In the genomic region with DNA sequence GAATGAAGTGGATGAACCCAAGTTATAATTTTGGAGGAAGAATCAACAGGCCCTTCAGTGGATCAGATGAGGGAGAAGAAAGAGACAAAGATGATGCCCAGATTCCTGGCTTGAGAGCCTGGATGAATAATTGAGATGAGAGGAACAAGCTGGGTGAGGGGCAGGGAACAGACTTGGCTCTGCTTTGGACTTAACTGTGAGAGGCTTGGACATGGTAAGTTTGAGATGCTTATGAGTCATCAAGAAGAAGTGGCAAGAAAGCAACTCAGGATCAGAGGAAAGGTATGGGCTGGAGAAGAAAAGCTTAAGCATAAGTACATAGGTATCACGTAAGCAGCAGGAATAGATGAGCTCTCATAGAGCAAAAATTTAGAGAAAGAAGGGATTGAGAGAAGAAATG, we compare ENCODE assay signal across 28 cellular contexts. TPM values are rescaled to one million over a fixed set of nuclear protein-coding genes. Genes with fewer than 3 reads are reported as not detected.
DNase-seq lines count a peak whose midpoint lies in the region; ATAC-seq and TF ChIP-seq lines count a peak whose summit lies in the region.
"Had no signal": no experiment of that assay in that cellular context is flagged by ENCODE, and none has a peak within 500 bp of the region (broad histone marks: within the 10 kb centered on the region; RNA-seq: fewer than 3 reads in every experiment).

No MANE protein-coding gene starts in this region.

- H3K36me3 ChIP-seq in ovary: no peaks in the 10 kb centered on the region
- H3K36me3 ChIP-seq: ascending aorta had no signal

- no peaks in the 10 kb centered on the region for H3K9me3 ChIP-seq in ovary
- H3K9me3 ChIP-seq: ascending aorta, spleen, testis had no signal

- H3K27ac ChIP-seq in ovary: no peak overlapping the region
- H3K27ac ChIP-seq: ascending aorta, spleen, testis had no signal

- WGBS in ovary, 3 donors: 97 to 100% (median 98%) methylated on average over 1 of the region's 1 CpG

- no peak for TF ChIP-seq POLR2A in ovary (IDR thresholded peaks at IDR 0.05)

- peak; percentile 24 for DNase-seq in GM04503 (ENCODE audit: low read depth)
- DNase-seq in RPMI7951 (ENCODE audit: low read depth): peak; percentile 3
- peak; percentile 6 for DNase-seq in fibroblast of gingiva (ENCODE audit: low read depth)
- peak; percentile 9 for DNase-seq in stromal cell of bone marrow (ENCODE audit: low read depth)
- no peak for DNase-seq in DMS153 (lab: John Stamatoyannopoulos, UW)
- DNase-seq in ovary: no peak
- DNase-seq: activated CD4-positive, alpha-beta memory T cell treated with anti-CD3 and anti-CD28 coated beads, Interleukin-2, amount 10 ng/mL, durations not matched to agents 7 days and 5 days; activated CD4-positive, CD25-positive, alpha-beta regulatory T cell; CD8-positive, alpha-beta T cell; DMS 273 treated with DMSO at 0.1 percent for 48 hours; erythroblast; GDM1; GOT3; islet precursor cell; midbrain; naive thymus-derived CD8-positive, alpha-beta T cell; NCI-H1092; NCI-H2029; NCI-H345; NCI-H748 treated with DMSO at 0.1 percent for 48 hours; spleen; stimulated activated CD4-positive, alpha-beta T cell treated with anti-CD3 and anti-CD28 coated beads, Interleukin-2, amount 100 ng/mL, for 48 hours; testis had no signal

- no peaks in the 10 kb centered on the region for H3K27me3 ChIP-seq in ovary
- H3K27me3 ChIP-seq: ascending aorta, spleen, testis had no signal

- no peaks in the 10 kb centered on the region for H3K4me1 ChIP-seq in ovary (ENCODE audit: insufficient read depth)
- H3K4me1 ChIP-seq: ascending aorta, spleen, testis had no signal

- TF ChIP-seq CTCF in ovary (IDR thresholded peaks at IDR 0.05): no peak

- H3K4me3 ChIP-seq in ovary: no peak overlapping the region
- H3K4me3 ChIP-seq: ascending aorta, spleen, testis had no signal

- intact Hi-C loops in ovary (cut with DNase I): no loop called here

- ATAC-seq in HG03354 (IDR thresholded peaks at IDR 0.05; ENCODE audit: poor library complexity, severe bottlenecking, unreplicated experiment): no peak
- ATAC-seq: activated naive CD4-positive, alpha-beta T cell treated with anti-CD3 and anti-CD28 coated beads, Interleukin-2, amount 50 U/mL, for 72 hours; CD8-positive, alpha-beta T cell; naive thymus-derived CD8-positive, alpha-beta T cell; Right ventricle myocardium inferior; stimulated activated effector memory CD8-positive, alpha-beta T cell treated with anti-CD3 and anti-CD28 coated beads, Interleukin-12 subunit alpha, Interleukin-12 subunit beta, amount 100 ng/mL, for 72 hours had no signal

- no peak for TF ChIP-seq EP300 in ovary (IDR thresholded peaks at IDR 0.05)

RNA-seq across cellular contexts. Expression of a gene that starts 55.3 kb away (rescaled TPM):
- not detected in 2 replicates for total RNA-seq in RPMI7951 (2014; rRNA removed; shearing (Covaris generic))
- total RNA-seq in ovary: under 1 TPM; 0.11 to 0.50 (median 0.33) TPM
- polyA plus RNA-seq in ovary: under 1 TPM; 0.18 to 0.22 TPM
- total RNA-seq: ascending aorta had no signal

Comparison
In these comparisons a context has a peak if more than half of its experiments do, and no peak if none do; other contexts are left out.
1. DNase-seq: peak in GM04503 (single experiment), RPMI7951 (single experiment), fibroblast of gingiva (single experiment) and stromal cell of bone marrow (single experiment); none in DMS153 (single experiment) and ovary (0 of 5).